In genomic region chr17:71600137-71600789, GRCh38 we compare ENCODE assay signal across 15 cellular contexts.
"Had no signal": no experiment of that assay in that cellular context is flagged by ENCODE, and none has a peak within 500 bp of the region (broad histone marks: within the 10 kb centered on the region; RNA-seq: fewer than 3 reads in every experiment).

No MANE protein-coding gene starts in this region.

- H3K27me3 Mint-ChIP-seq: activated naive CD8-positive, alpha-beta T cell treated with anti-CD3 and anti-CD28 coated beads, Interleukin-2, amount 10 ng/mL, durations not matched to agents 7 days and 5 days; stimulated activated naive CD8-positive, alpha-beta T cell treated with anti-CD3 and anti-CD28 coated beads, Interleukin-15, Interleukin-2, amounts not matched to agents 100 ng/mL and 50 ng/mL, for 24 hours had no signal

- H3K27ac ChIP-seq: dorsolateral prefrontal cortex, prostate gland, testis had no signal

- H3K4me1 ChIP-seq: prostate gland, testis had no signal

- H3K4me1 Mint-ChIP-seq: activated naive CD8-positive, alpha-beta T cell treated with anti-CD3 and anti-CD28 coated beads, Interleukin-2, amount 10 ng/mL, durations not matched to agents 7 days and 5 days; nephron had no signal

- H3K9me3 Mint-ChIP-seq: stimulated activated naive CD8-positive, alpha-beta T cell treated with anti-CD3 and anti-CD28 coated beads, Interleukin-15, Interleukin-2, amounts not matched to agents 100 ng/mL and 50 ng/mL, for 24 hours had no signal

- H3K27me3 ChIP-seq: dorsolateral prefrontal cortex, testis had no signal

- H3K36me3 ChIP-seq: prostate gland had no signal

- H3K27ac Mint-ChIP-seq: activated CD8-positive, alpha-beta T cell treated with anti-CD3 and anti-CD28 coated beads, Interleukin-2, amount 10 ng/mL, durations not matched to agents 7 days and 5 days; activated naive CD8-positive, alpha-beta T cell treated with anti-CD3 and anti-CD28 coated beads, Interleukin-2, amount 10 ng/mL, durations not matched to agents 7 days and 5 days; nephron; stimulated activated naive CD8-positive, alpha-beta T cell treated with anti-CD3 and anti-CD28 coated beads, Interleukin-15, Interleukin-2, amounts not matched to agents 100 ng/mL and 50 ng/mL, for 24 hours; WTC11 had no signal

- H3K4me3 Mint-ChIP-seq: activated CD8-positive, alpha-beta T cell treated with anti-CD3 and anti-CD28 coated beads, Interleukin-2, amount 10 ng/mL, durations not matched to agents 7 days and 5 days; activated naive CD8-positive, alpha-beta T cell treated with anti-CD3 and anti-CD28 coated beads, Interleukin-2, amount 10 ng/mL, durations not matched to agents 7 days and 5 days; nephron; stimulated activated naive CD8-positive, alpha-beta T cell treated with anti-CD3 and anti-CD28 coated beads, Interleukin-15, Interleukin-2, amounts not matched to agents 100 ng/mL and 50 ng/mL, for 24 hours; WTC11 had no signal

- H3K4me3 ChIP-seq: dorsolateral prefrontal cortex, prostate gland, testis had no signal

- DNase-seq: activated CD4-positive, alpha-beta T cell treated with anti-CD3 and anti-CD28 coated beads for 48 hours; activated CD8-positive, alpha-beta memory T cell treated with anti-CD3 and anti-CD28 coated beads, Interleukin-2, amount 50 U/mL, for 48 hours; activated CD8-positive, alpha-beta T cell treated with anti-CD3 and anti-CD28 coated beads, Interleukin-2, amount 10 ng/mL, durations not matched to agents 7 days and 5 days; activated naive CD8-positive, alpha-beta T cell treated with anti-CD3 and anti-CD28 coated beads, Interleukin-2, amount 10 ng/mL, durations not matched to agents 7 days and 5 days; anterior cingulate cortex; dorsolateral prefrontal cortex; foreskin melanocyte; head of caudate nucleus; occipital lobe; stimulated activated CD4-positive, alpha-beta T cell treated with anti-CD3 and anti-CD28 coated beads, Interleukin-4, amount 100 ng/mL, for 24 hours; testis had no signal

- H3K36me3 Mint-ChIP-seq: activated naive CD8-positive, alpha-beta T cell treated with anti-CD3 and anti-CD28 coated beads, Interleukin-2, amount 10 ng/mL, durations not matched to agents 7 days and 5 days; WTC11 had no signal

- H3K9me3 ChIP-seq: prostate gland, testis had no signal
